ENCODE assay signal across 18 cellular contexts in genomic region chrX:123348468-123348867, GRCh38.
A peak's percentile ranks its signal among the peaks of the same experiment; 100 is the strongest.
DNase-seq lines count a peak whose midpoint lies in the region; ATAC-seq lines count a peak whose summit lies in the region.
"Had no signal": no experiment of that assay in that cellular context is flagged by ENCODE, and none has a peak within 500 bp of the region (broad histone marks: within the 10 kb centered on the region; RNA-seq: fewer than 3 reads in every experiment).

No MANE protein-coding gene starts in this region.

- WGBS in mesendoderm (ENCODE audit: extremely low coverage, insufficient coverage, low lambda C conversion rate) = no CpG with 5 or more reads among the region's 1 CpG

- H3K9me3 ChIP-seq in HUES48 (ENCODE audit: control insufficient read depth, insufficient read depth, low read length) = no peaks in the 10 kb centered on the region
- H3K9me3 ChIP-seq: SJSA1 had no signal

- no peak overlapping the region for H2BK120ac ChIP-seq in mesendoderm (ENCODE audit: low read depth, low read length)

- H3K23ac ChIP-seq in mesendoderm (ENCODE audit: low read length) = no peak overlapping the region

- H3K36me3 ChIP-seq in HUES48 (ENCODE audit: control insufficient read depth, insufficient read depth, low read length) = no peaks in the 10 kb centered on the region
- no peaks in the 10 kb centered on the region for H3K36me3 ChIP-seq in mesendoderm (ENCODE audit: control insufficient read depth, insufficient read depth, low read length)
- H3K36me3 ChIP-seq: SJSA1 had no signal

- H2AK5ac ChIP-seq in mesendoderm (ENCODE audit: low read length) = no peak overlapping the region

- no peak overlapping the region for H3K18ac ChIP-seq in mesendoderm (ENCODE audit: low read length)

- H3K27me3 ChIP-seq in HUES48 (ENCODE audit: control insufficient read depth, insufficient read depth, low read length) (no peaks in the 10 kb centered on the region), mesendoderm (ENCODE audit: insufficient read depth, low read length, poor library complexity) (no peaks in the 10 kb centered on the region)
- H3K27me3 ChIP-seq: SJSA1 had no signal

- DNase-seq in ELF-1 (ENCODE audit: low read depth, low spot score) (peak; percentile 3), astrocyte of the hippocampus (ENCODE audit: low read depth, low spot score) (peak; percentile 38), mesendoderm (peak; percentile 35), NCI-H1105 treated with DMSO at 0.1 percent for 48 hours (lab: John Stamatoyannopoulos, UW) (no peak)
- DNase-seq: ACHN, DMS53, KBM-7, NCI-H1105, NCI-H2081, NCI-H2171, NCI-H446, NCI-H526 had no signal

- no peaks in the 10 kb centered on the region for H3K79me2 ChIP-seq in mesendoderm (ENCODE audit: control insufficient read depth, insufficient read depth, low read length)

- H2BK5ac ChIP-seq in mesendoderm (ENCODE audit: low read length) = no peak overlapping the region

- H3K9ac ChIP-seq in HUES48 (ENCODE audit: low read depth, low read length) = no peak overlapping the region
- H3K9ac ChIP-seq in mesendoderm (ENCODE audit: low read length) = no peak overlapping the region

- H4K8ac ChIP-seq in mesendoderm (ENCODE audit: low read depth, low read length) = no peak overlapping the region

- ATAC-seq in HG02973 (IDR thresholded peaks at IDR 0.05; ENCODE audit: unreplicated experiment) (no peak), GM18867 (IDR thresholded peaks at IDR 0.05; ENCODE audit: unreplicated experiment) (no peak), HG03095 (IDR thresholded peaks at IDR 0.05; ENCODE audit: unreplicated experiment) (no peak)

- no peak overlapping the region for H2BK15ac ChIP-seq in mesendoderm (replicated peaks; ENCODE audit: low read depth)

- H4K5ac ChIP-seq in mesendoderm (ENCODE audit: low read length) = no peak overlapping the region

- no peak overlapping the region for H3K4ac ChIP-seq in mesendoderm (ENCODE audit: low read depth, low read length)

- H3K79me1 ChIP-seq in mesendoderm (ENCODE audit: low read length) = no peaks in the 10 kb centered on the region

- no peak overlapping the region for H3K56ac ChIP-seq in mesendoderm (ENCODE audit: low read length)

- H3K4me3 ChIP-seq in HUES48 (ENCODE audit: low read depth, low read length) (no peak overlapping the region), mesendoderm (ENCODE audit: low read length) (no peak overlapping the region)
- H3K4me3 ChIP-seq: SJSA1 had no signal

- H3K4me1 ChIP-seq in HUES48 (ENCODE audit: control insufficient read depth, insufficient read depth, low read length) (peaks cover 22% of the 10 kb centered on the region), mesendoderm (ENCODE audit: control insufficient read depth, low read depth, low read length) (no peaks in the 10 kb centered on the region)
- H3K4me1 ChIP-seq: SJSA1 had no signal

- peak overlapping the region; percentile 36 for H3K27ac ChIP-seq in HUES48 (ENCODE audit: low read depth, low read length)
- H3K27ac ChIP-seq in mesendoderm (ENCODE audit: low read depth, low read length) = no peak overlapping the region
- H3K27ac ChIP-seq: HL-60, SJSA1 had no signal

- H3K4me2 ChIP-seq in mesendoderm (ENCODE audit: low read length) = no peak overlapping the region
